ENCODE assay signal across 34 cellular contexts in the genomic region with DNA sequence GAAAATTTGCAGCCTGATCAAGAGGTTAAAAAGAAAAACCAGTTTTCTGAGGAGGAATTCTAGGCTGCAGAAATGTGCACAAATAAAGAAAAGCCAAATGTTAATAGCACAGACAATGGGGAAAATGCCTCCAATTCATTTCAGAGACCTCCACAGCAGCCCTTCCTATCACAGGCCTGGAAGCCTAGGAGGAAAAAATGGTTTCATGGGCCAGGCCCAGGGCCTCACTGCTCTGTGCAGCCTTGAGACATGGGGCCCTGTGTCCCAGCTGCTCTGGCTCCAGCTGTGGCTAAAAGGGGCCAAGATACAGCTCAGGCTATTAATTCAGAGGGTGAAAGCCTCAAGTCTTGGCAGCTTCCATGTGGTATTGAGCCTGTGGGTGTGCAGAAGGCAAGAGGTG.
"Had no signal": no experiment of that assay in that cellular context is flagged by ENCODE, and none has a peak within 500 bp of the region (broad histone marks: within the 10 kb centered on the region; RNA-seq: fewer than 3 reads in every experiment).

No MANE protein-coding gene starts in this region.

- ATAC-seq: activated CD8-positive, alpha-beta T cell treated with anti-CD3 and anti-CD28 coated beads for 36 hours; activated naive CD4-positive, alpha-beta T cell treated with anti-CD3 and anti-CD28 coated beads, Interleukin-2, amount 50 U/mL, for 72 hours; activated T-cell treated with anti-CD3 and anti-CD28 coated beads, Interleukin-2, amount 50 U/mL, for 4 hours; activated T-cell treated with anti-CD3 and anti-CD28 coated beads, Interleukin-2, amount 50 U/mL, for 72 hours; activated T-helper 17 cell treated with anti-CD3 and anti-CD28 coated beads, Interleukin-2, amount 50 U/mL, for 72 hours; body of pancreas had no signal

- H3K27me3 ChIP-seq: adrenal gland, body of pancreas, brain microvascular endothelial cell, breast epithelium had no signal

- H3K36me3 ChIP-seq: adrenal gland had no signal

- H3K4me1 ChIP-seq: body of pancreas, breast epithelium had no signal

- H3K27ac ChIP-seq: adrenal gland, body of pancreas, brain microvascular endothelial cell, breast epithelium, VCaP had no signal

- FAIRE-seq: astrocyte, colon, TTC549 had no signal

- H3K4me3 ChIP-seq: adrenal gland, body of pancreas, breast epithelium had no signal

- DNase-seq: activated B cell treated with CpG ODN at 0.5 μM for 24 hours; activated CD4-positive, alpha-beta memory T cell treated with anti-CD3 and anti-CD28 coated beads for 36 hours; activated CD4-positive, alpha-beta T cell treated with anti-CD3 and anti-CD28 coated beads for 4 hours; activated CD4-positive, alpha-beta T cell treated with anti-CD3 and anti-CD28 coated beads, Interleukin-2, amount 10 ng/mL, durations not matched to agents 24 days and 14 days; activated CD4-positive, alpha-beta T cell treated with anti-CD3 and anti-CD28 coated beads, Interleukin-2, amount 50 U/mL, for 1 hour; activated CD4-positive, alpha-beta T cell treated with anti-CD3 and anti-CD28 coated beads, Interleukin-2, amount 50 U/mL, for 4 hours; activated CD4-positive, CD25-positive, alpha-beta regulatory T cell treated with anti-CD3 and anti-CD28 coated beads, Interleukin-2, amount 50 U/mL, for 72 hours; activated CD8-positive, alpha-beta memory T cell treated with anti-CD3 and anti-CD28 coated beads, Interleukin-2, amount 50 U/mL, for 4 hours; activated CD8-positive, alpha-beta T cell treated with anti-CD3 and anti-CD28 coated beads for 36 hours; activated effector memory CD4-positive, alpha-beta T cell treated with anti-CD3 and anti-CD28 coated beads, Interleukin-2, amount 50 U/mL, for 16 hours; activated gamma-delta T cell treated with Interleukin-2 at 50 U/mL for 16 hours; activated naive CD4-positive, alpha-beta T cell; activated naive CD4-positive, alpha-beta T cell treated with anti-CD3 and anti-CD28 coated beads for 36 hours; activated naive CD4-positive, alpha-beta T cell treated with anti-CD3 and anti-CD28 coated beads, Interleukin-2, amount 50 U/mL, for 16 hours; activated naive CD8-positive, alpha-beta T cell treated with anti-CD3 and anti-CD28 coated beads for 36 hours; activated T-cell treated with anti-CD3 and anti-CD28 coated beads for 4 hours; activated T-cell treated with anti-CD3 and anti-CD28 coated beads, Interleukin-2, amount 50 U/mL, for 1 hour; activated T-cell treated with anti-CD3 and anti-CD28 coated beads, Interleukin-2, amount 50 U/mL, for 4 hours; activated T-cell treated with anti-CD3 and anti-CD28 coated beads, Interleukin-2, amount 50 U/mL, for 72 hours; adrenal gland; amniotic stem cell; aorta; body of pancreas; brain microvascular endothelial cell; central memory CD4-positive, alpha-beta T cell; T-helper 2 cell; T-helper 9 cell had no signal
